In genomic region chr14:91585856-91586255, GRCh38 we compare ENCODE assay signal across 21 cellular contexts.
DNase-seq lines count a peak whose midpoint lies in the region; ATAC-seq, FAIRE-seq and TF ChIP-seq lines count a peak whose summit lies in the region.
"Had no signal": no experiment of that assay in that cellular context is flagged by ENCODE, and none has a peak within 500 bp of the region (broad histone marks: within the 10 kb centered on the region; RNA-seq: fewer than 3 reads in every experiment).

No MANE protein-coding gene starts in this region.

- no peak overlapping the region for H3K23ac ChIP-seq in neuronal stem cell (ENCODE audit: low read depth, low read length, poor library complexity)

- TF ChIP-seq CTCF in LNCaP clone FGC (IDR thresholded peaks at IDR 0.05; ENCODE audit: control insufficient read depth, extremely low read depth, insufficient read depth): no peak
- TF ChIP-seq CTCF in bronchial epithelial cell (IDR thresholded peaks at IDR 0.05; ENCODE audit: insufficient read depth, low read length, severe bottlenecking): no peak

- ATAC-seq in left colon: peak; percentile 84
- ATAC-seq: A549, GM12878, HCT116 had no signal

- no peak overlapping the region for H3K4me2 ChIP-seq in neuronal stem cell (ENCODE audit: insufficient read depth, low read length, poor library complexity, severe bottlenecking)
- H3K4me2 ChIP-seq: A549 had no signal

- H3K4me3 ChIP-seq in LNCaP clone FGC (ENCODE audit: low read depth, low read length): no peak overlapping the region
- no peak overlapping the region for H3K4me3 ChIP-seq in bronchial epithelial cell (ENCODE audit: low read depth, low read length)
- H3K4me3 ChIP-seq in neuronal stem cell (ENCODE audit: low read length in 2 of 2): no peak overlapping the region
- H3K4me3 ChIP-seq: A549, GM12878 had no signal

- H2AFZ ChIP-seq in neuronal stem cell (ENCODE audit: low read length): no peak overlapping the region

- DNase-seq in LNCaP clone FGC (ENCODE audit: low read depth): peak; percentile 13
- peak; percentile 64 for DNase-seq in bronchial epithelial cell (ENCODE audit: low read depth)
- DNase-seq in left colon: no peak
- no peak for DNase-seq in NCI-H2196 treated with DMSO at 0.1 percent for 48 hours (lab: John Stamatoyannopoulos, UW; ENCODE audit: unreplicated experiment)
- DNase-seq in 8988T: no peak
- DNase-seq in neuronal stem cell (ENCODE audit: low spot score): no peak
- DNase-seq in stimulated activated CD4-positive, alpha-beta T cell treated with anti-CD3 and anti-CD28 coated beads, Interleukin-2, amount 100 ng/mL, for 48 hours: no peak
- DNase-seq: AML-193; Caco-2; CD4-positive, alpha-beta T cell; DND-41; EL; GOT3; H7; HFFc6 had no signal

- no peak overlapping the region for H2AK5ac ChIP-seq in neuronal stem cell (ENCODE audit: low read depth, low read length)

- H2BK12ac ChIP-seq in neuronal stem cell (ENCODE audit: low read length): no peak overlapping the region

- intact Hi-C loops in left colon (cut with DNase I, micrococcal nuclease): no loop called here

- no peak overlapping the region for H3K4ac ChIP-seq in neuronal stem cell (ENCODE audit: low read length)

- no peak overlapping the region for H2BK5ac ChIP-seq in neuronal stem cell (ENCODE audit: low read length)

- no peak overlapping the region for H2BK120ac ChIP-seq in neuronal stem cell (ENCODE audit: low read depth, low read length)

- H3K18ac ChIP-seq in neuronal stem cell (ENCODE audit: low read length): no peak overlapping the region

- H3K14ac ChIP-seq in neuronal stem cell (ENCODE audit: low read length): no peak overlapping the region

- FAIRE-seq in bronchial epithelial cell (lab: Jason Lieb, UNC): no peak
- FAIRE-seq: A549, D721Med, GM12878 had no signal

- H3K79me1 ChIP-seq in neuronal stem cell (ENCODE audit: low read depth, low read length): no peaks in the 10 kb centered on the region

- H4K91ac ChIP-seq in neuronal stem cell (ENCODE audit: low read depth, low read length, poor library complexity): no peak overlapping the region

- H4K8ac ChIP-seq in neuronal stem cell (ENCODE audit: low read depth, low read length): no peak overlapping the region

- no peaks in the 10 kb centered on the region for H3K36me3 ChIP-seq in bronchial epithelial cell (ENCODE audit: control insufficient read depth, insufficient read depth, low read length)
- no peaks in the 10 kb centered on the region for H3K36me3 ChIP-seq in neuronal stem cell (replicated peaks in 1 of 2; ENCODE audit: control insufficient read depth in 2 of 2, insufficient read depth in 2 of 2, low read length in 2 of 2)

- no peaks in the 10 kb centered on the region for H3K4me1 ChIP-seq in neuronal stem cell (ENCODE audit: control insufficient read depth in 2 of 2, insufficient read depth in 1 of 2, low read depth in 1 of 2, low read length in 2 of 2)
- H3K4me1 ChIP-seq: A549 had no signal

- H3K27me3 ChIP-seq in bronchial epithelial cell (ENCODE audit: control insufficient read depth, insufficient read depth, low read length): no peaks in the 10 kb centered on the region
- H3K27me3 ChIP-seq in neuronal stem cell (ENCODE audit: control insufficient read depth in 3 of 3, insufficient read depth in 3 of 3, low read depth in 1 of 3, low read length in 3 of 3): peaks cover 0 to 2% (median 0%) of the 10 kb centered on the region in 3 experiments

- H3K9ac ChIP-seq in neuronal stem cell (ENCODE audit: low read depth, low read length, poor library complexity): no peak overlapping the region

- no peak overlapping the region for H2BK15ac ChIP-seq in neuronal stem cell (ENCODE audit: low read length)

- no peak overlapping the region for H3K27ac ChIP-seq in neuronal stem cell (replicated peaks; ENCODE audit: low read length)
- H3K27ac ChIP-seq: A549, C4-2B, HL-60 had no signal

- H3K9me3 ChIP-seq in neuronal stem cell (replicated peaks in 1 of 2; ENCODE audit: control insufficient read depth in 2 of 2, insufficient read depth in 1 of 2, low read depth in 1 of 2, low read length in 2 of 2): no peaks in the 10 kb centered on the region

Comparison
In these comparisons a context has a peak if more than half of its experiments do, and no peak if none do; other contexts are left out.
1. DNase-seq: peak in LNCaP clone FGC (single experiment) and bronchial epithelial cell (single experiment); none in left colon (0 of 2), NCI-H2196 treated with DMSO at 0.1 percent for 48 hours (single experiment), 8988T (single experiment), neuronal stem cell (single experiment) and stimulated activated CD4-positive, alpha-beta T cell treated with anti-CD3 and anti-CD28 coated beads, Interleukin-2, amount 100 ng/mL, for 48 hours (0 of 2).